ENCODE assay signal across 18 cellular contexts in the genomic region with DNA sequence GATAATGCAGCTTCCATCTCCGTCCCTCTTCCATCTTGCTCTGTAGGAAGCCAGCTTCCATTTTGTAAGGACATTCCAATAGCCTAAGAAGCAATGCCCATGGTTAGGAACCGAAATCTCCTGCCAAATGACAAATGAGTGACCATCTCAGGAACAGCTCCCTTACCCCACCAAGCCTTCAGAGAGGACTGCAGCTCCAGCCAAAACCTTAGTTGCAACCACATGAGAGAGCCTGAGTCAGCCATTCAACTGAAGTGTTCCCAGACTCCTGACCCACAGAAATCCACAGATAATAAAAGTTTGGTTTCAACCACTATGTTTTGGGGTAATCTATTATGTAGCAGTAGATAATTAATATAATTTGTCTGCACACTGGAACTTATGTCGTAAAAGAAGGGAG. TPM values are rescaled to one million over a fixed set of nuclear protein-coding genes. Genes with fewer than 3 reads are reported as not detected.
DNase-seq lines count a peak whose midpoint lies in the region; ATAC-seq, FAIRE-seq and TF ChIP-seq lines count a peak whose summit lies in the region.
"Had no signal": no experiment of that assay in that cellular context is flagged by ENCODE, and none has a peak within 500 bp of the region (broad histone marks: within the 10 kb centered on the region; RNA-seq: fewer than 3 reads in every experiment).

No MANE protein-coding gene starts in this region.

- ATAC-seq in HepG2: no peak
- no peak for ATAC-seq in HG02981 (IDR thresholded peaks at IDR 0.05; ENCODE audit: unreplicated experiment)
- ATAC-seq: GM12878, GM23338 had no signal

- no peaks in the 10 kb centered on the region for H3K79me2 ChIP-seq in HepG2 (ENCODE audit: insufficient read depth, low read length)

- peak overlapping the region; percentile 83 for H3K27ac Mint-ChIP-seq in neural crest cell (ENCODE audit: unreplicated experiment)
- H3K27ac Mint-ChIP-seq: CD4-positive, alpha-beta memory T cell; GM23338; H9 had no signal

- no peak for TF ChIP-seq RAD21 in HepG2 (CRISPR knock-in tag; IDR thresholded peaks at IDR 0.05)

- H3K4me1 ChIP-seq in HepG2 (ENCODE audit: insufficient read depth, low read length) (no peaks in the 10 kb centered on the region), SJCRH30 (peaks cover 18% of the 10 kb centered on the region)
- H3K4me1 ChIP-seq: BE2C had no signal

- no TSS peak for BruUV-seq in HepG2 (replicated peaks; lab: Mats Ljungman, UMichigan)

- H3K27me3 Mint-ChIP-seq in neural crest cell (ENCODE audit: low read depth): no peaks in the 10 kb centered on the region

- no peak overlapping the region for H3K4me3 ChIP-seq in fibroblast of mammary gland (ENCODE audit: control insufficient read depth, low read depth, low read length)
- H3K4me3 ChIP-seq in HepG2 (replicated peaks in 1 of 3; ENCODE audit: insufficient read depth in 1 of 3, low read depth in 2 of 3, low read length in 3 of 3): no peak overlapping the region
- no peak overlapping the region for H3K4me3 ChIP-seq in SJCRH30
- H3K4me3 ChIP-seq: GM12878, GM23338 had no signal

- peak; percentile 4 for DNase-seq in AG08395 (ENCODE audit: low spot score)
- peak; percentile 12 for DNase-seq in RPMI7951 (ENCODE audit: low read depth)
- peak; percentile 55 for DNase-seq in fibroblast of mammary gland (ENCODE audit: low read depth)
- no peak for DNase-seq in neural crest cell (ENCODE audit: low read depth, low spot score)
- DNase-seq in HepG2 (ENCODE audit: low spot score): no peak
- no peak for DNase-seq in NCI-H226
- DNase-seq in SJCRH30: no peak
- DNase-seq: ACHN; BE2C; CD4-positive, alpha-beta memory T cell; DMS79; H9 had no signal

- H3K9me3 ChIP-seq in HepG2 (ENCODE audit: low read length) (no peaks in the 10 kb centered on the region), SJCRH30 (replicated peaks) (no peaks in the 10 kb centered on the region; the same call in 1 of the 2 replicates)
- H3K9me3 ChIP-seq: BE2C had no signal

- POLR2A ChIA-PET in HepG2 (lab: Yijun Ruan, JAX): no interaction called here

- H3K36me3 Mint-ChIP-seq in neural crest cell (ENCODE audit: low read depth): no peaks in the 10 kb centered on the region
- H3K36me3 Mint-ChIP-seq: CD4-positive, alpha-beta memory T cell had no signal

- H3K27me3 ChIP-seq in HepG2 (ENCODE audit: control insufficient read depth in 1 of 2, insufficient read depth in 2 of 2, low read length in 2 of 2): peaks cover 1 to 22% of the 10 kb centered on the region in 2 experiments; a peak in 3 of 5 replicates
- H3K27me3 ChIP-seq in SJCRH30: no peaks in the 10 kb centered on the region
- H3K27me3 ChIP-seq: BE2C had no signal

- H2AFZ ChIP-seq in HepG2 (ENCODE audit: low read length): no peak overlapping the region

- in situ Hi-C loops in HepG2 (cut with HindIII; ENCODE audit: extremely low pct_ligation_motif_present, low pct_unique_long_range_greater_than_20kb): no loop called here

- WGBS in HepG2 (ENCODE audit: low lambda C conversion rate): 2% methylated on average over 3 of the region's 3 CpGs

- H3K4me3 Mint-ChIP-seq in neural crest cell: no peak overlapping the region
- H3K4me3 Mint-ChIP-seq: CD4-positive, alpha-beta memory T cell; GM23338; H9 had no signal

- no peak for FAIRE-seq in HepG2 (lab: Jason Lieb, UNC)
- FAIRE-seq: GM12878, GM18507, HTR-8/SVneo had no signal

- intact Hi-C loops in HepG2 (cut with micrococcal nuclease; ENCODE audit: unreplicated experiment): no loop called here

- H3K9ac ChIP-seq in HepG2 (ENCODE audit: insufficient read depth, low read depth, low read length): no peak overlapping the region

- CTCF ChIA-PET in HepG2 (lab: Yijun Ruan, JAX; ENCODE audit: low intra/inter-chr PET ratio, low total read pairs): no interaction called here

- H3K4me2 ChIP-seq in HepG2 (ENCODE audit: low read depth, low read length): no peak overlapping the region
- H3K4me2 ChIP-seq: GM23338 had no signal

- H3K27ac ChIP-seq in HepG2 (ENCODE audit: extremely low read length, insufficient read depth, low read length): no peak overlapping the region
- no peak overlapping the region for H3K27ac ChIP-seq in SJCRH30
- H3K27ac ChIP-seq: C4-2B had no signal

- H3K9me3 Mint-ChIP-seq in neural crest cell: peaks cover 5% of the 10 kb centered on the region
- H3K9me3 Mint-ChIP-seq: GM23338 had no signal

- TF ChIP-seq CTCF in fibroblast of mammary gland (conservative IDR thresholded peaks at IDR 0.05; ENCODE audit: control insufficient read depth, insufficient read depth, low read depth, low read length) (no peak), neural crest cell (conservative IDR thresholded peaks at IDR 0.05) (no peak), HepG2 (CRISPR knock-in tag; IDR thresholded peaks at IDR 0.05) (no peak)

- H3K36me3 ChIP-seq in HepG2 (replicated peaks in 1 of 2; ENCODE audit: control insufficient read depth in 1 of 2, insufficient read depth in 2 of 2, low read length in 2 of 2) (no peaks in the 10 kb centered on the region), SJCRH30 (no peaks in the 10 kb centered on the region)
- H3K36me3 ChIP-seq: BE2C had no signal

- TF ChIP-seq POLR2A in HepG2 (IDR thresholded peaks at IDR 0.05; ENCODE audit: insufficient read depth in 1 of 2, low read depth in 2 of 2, low read length in 2 of 2): no peak

- no peaks in the 10 kb centered on the region for H4K20me1 ChIP-seq in HepG2 (ENCODE audit: insufficient read depth, low read length)

- TF ChIP-seq EP300 in HepG2 (IDR thresholded peaks at IDR 0.05; ENCODE audit: low read depth in 2 of 2, low read length in 2 of 2) (no peak), HepG2 (CRISPR knock-in tag; IDR thresholded peaks at IDR 0.05; ENCODE audit: borderline replicate concordance) (no peak)

- peaks cover 6% of the 10 kb centered on the region for H3K4me1 Mint-ChIP-seq in neural crest cell
- H3K4me1 Mint-ChIP-seq: CD4-positive, alpha-beta memory T cell had no signal

TF ChIP-seq in HepG2, 621 proteins besides CTCF, POLR2A, EP300 and RAD21 (continues in another document):
- TF ChIP-seq, protein P1, sequence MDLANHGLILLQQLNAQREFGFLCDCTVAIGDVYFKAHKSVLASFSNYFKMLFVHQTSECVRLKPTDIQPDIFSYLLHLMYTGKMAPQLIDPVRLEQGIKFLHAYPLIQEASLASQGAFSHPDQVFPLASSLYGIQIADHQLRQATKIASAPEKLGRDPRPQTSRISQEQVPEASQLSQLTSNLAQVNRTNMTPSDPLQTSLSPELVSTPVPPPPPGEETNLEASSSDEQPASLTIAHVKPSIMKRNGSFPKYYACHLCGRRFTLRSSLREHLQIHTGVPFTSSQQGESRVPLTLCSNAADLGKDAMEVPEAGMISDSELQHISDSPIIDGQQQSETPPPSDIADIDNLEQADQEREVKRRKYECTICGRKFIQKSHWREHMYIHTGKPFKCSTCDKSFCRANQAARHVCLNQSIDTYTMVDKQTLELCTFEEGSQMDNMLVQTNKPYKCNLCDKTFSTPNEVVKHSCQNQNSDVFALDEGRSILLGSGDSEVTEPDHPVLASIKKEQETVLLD (CRISPR knock-in tag; IDR thresholded peaks at IDR 0.05; ENCODE audit: low read depth): no peak
- TF ChIP-seq, protein P2, sequence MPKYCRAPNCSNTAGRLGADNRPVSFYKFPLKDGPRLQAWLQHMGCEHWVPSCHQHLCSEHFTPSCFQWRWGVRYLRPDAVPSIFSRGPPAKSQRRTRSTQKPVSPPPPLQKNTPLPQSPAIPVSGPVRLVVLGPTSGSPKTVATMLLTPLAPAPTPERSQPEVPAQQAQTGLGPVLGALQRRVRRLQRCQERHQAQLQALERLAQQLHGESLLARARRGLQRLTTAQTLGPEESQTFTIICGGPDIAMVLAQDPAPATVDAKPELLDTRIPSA (CRISPR knock-in tag; IDR thresholded peaks at IDR 0.05; ENCODE audit: borderline replicate concordance): no peak
- TF ChIP-seq, protein P3, sequence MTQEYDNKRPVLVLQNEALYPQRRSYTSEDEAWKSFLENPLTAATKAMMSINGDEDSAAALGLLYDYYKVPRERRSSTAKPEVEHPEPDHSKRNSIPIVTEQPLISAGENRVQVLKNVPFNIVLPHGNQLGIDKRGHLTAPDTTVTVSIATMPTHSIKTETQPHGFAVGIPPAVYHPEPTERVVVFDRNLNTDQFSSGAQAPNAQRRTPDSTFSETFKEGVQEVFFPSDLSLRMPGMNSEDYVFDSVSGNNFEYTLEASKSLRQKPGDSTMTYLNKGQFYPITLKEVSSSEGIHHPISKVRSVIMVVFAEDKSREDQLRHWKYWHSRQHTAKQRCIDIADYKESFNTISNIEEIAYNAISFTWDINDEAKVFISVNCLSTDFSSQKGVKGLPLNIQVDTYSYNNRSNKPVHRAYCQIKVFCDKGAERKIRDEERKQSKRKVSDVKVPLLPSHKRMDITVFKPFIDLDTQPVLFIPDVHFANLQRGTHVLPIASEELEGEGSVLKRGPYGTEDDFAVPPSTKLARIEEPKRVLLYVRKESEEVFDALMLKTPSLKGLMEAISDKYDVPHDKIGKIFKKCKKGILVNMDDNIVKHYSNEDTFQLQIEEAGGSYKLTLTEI (CRISPR knock-in tag; conservative IDR thresholded peaks at IDR 0.05): no peak

RNA-seq across cellular contexts. Expression of a gene that starts 51.7 kb away (rescaled TPM):
- total RNA-seq in RPMI7951 (2014; rRNA removed; shearing (Covaris generic)): 3.8 TPM in 2 replicates
- total RNA-seq in neural crest cell: 30.1 and 33.8 TPM in 2 replicates
- total RNA-seq in HepG2 (2016; rRNA removed; fragmentation: Illumina TruSeq; extraction: Trizol): 0.34 and 0.60 TPM in 2 replicates
- total RNA-seq in HepG2 (2016; cell fraction: cytosol; rRNA removed; fragmentation: Illumina TruSeq; extraction: Trizol; ENCODE audit: low read depth): 2.7 and 2.8 TPM in 2 replicates
- 0.30 TPM in 2 replicates for total RNA-seq in HepG2 (2016; cell fraction: insoluble cytoplasmic fraction; rRNA removed; fragmentation: Illumina TruSeq; extraction: Trizol)
- total RNA-seq in HepG2 (2016; cell fraction: membrane; rRNA removed; fragmentation: Illumina TruSeq; extraction: Trizol): 0.31 and 0.65 TPM in 2 replicates
- 0.75 and 1.1 TPM in 2 replicates for total RNA-seq in HepG2 (2016; cell fraction: nucleus; rRNA removed; fragmentation: Illumina TruSeq; extraction: Trizol)
- polyA plus RNA-seq in HepG2 (2011; rRNA removed): 0.50 and 0.67 TPM in 2 replicates
- polyA plus RNA-seq in HepG2 (2011; cell fraction: cytosol; rRNA removed): 0.38 and 0.70 TPM in 2 replicates
- 0.16 and 0.21 TPM in 2 replicates for polyA plus RNA-seq in HepG2 (2011; cell fraction: nucleus; rRNA removed)
- polyA plus RNA-seq in HepG2 (2012): 0.20 and 0.51 TPM in 2 replicates
- polyA plus RNA-seq in HepG2 (2016; cell fraction: cytosol; fragmentation: Illumina TruSeq; extraction: Trizol; ENCODE audit: low read depth): 0.12 and 0.14 TPM in 2 replicates
- polyA plus RNA-seq in HepG2 (2016; cell fraction: insoluble cytoplasmic fraction; fragmentation: Illumina TruSeq; extraction: Trizol; ENCODE audit: low read depth): 0.37 and 0.61 TPM in 2 replicates
- 0.37 and 0.43 TPM in 2 replicates for polyA plus RNA-seq in HepG2 (2016; cell fraction: membrane; fragmentation: Illumina TruSeq; extraction: Trizol; ENCODE audit: low read depth)
- polyA plus RNA-seq in HepG2 (2016; cell fraction: nucleus; fragmentation: Illumina TruSeq; extraction: Trizol; ENCODE audit: insufficient read depth, low read depth): 0.85 and 0.99 TPM in 2 replicates
- polyA minus RNA-seq in HepG2 (2011; rRNA and poly(A)+ RNA removed; ENCODE audit: low replicate concordance): 1.6 and 15.8 TPM in 2 replicates
- polyA minus RNA-seq in HepG2 (2011; cell fraction: cytosol; rRNA and poly(A)+ RNA removed): 0.40 TPM in 1 of 2 replicates, not detected in the other
- polyA minus RNA-seq in HepG2 (2011; cell fraction: nucleus; rRNA and poly(A)+ RNA removed): 0.13 and 0.62 TPM in 2 replicates
- 36.5 and 38.8 TPM in 2 replicates for total RNA-seq in SJCRH30 (2014; rRNA removed; shearing (Covaris generic))
- total RNA-seq: CD4-positive, alpha-beta memory T cell had no signal
- polyA plus RNA-seq: CD4-positive, alpha-beta memory T cell had no signal

Comparison
In these comparisons a context has a peak if more than half of its experiments do, and no peak if none do; other contexts are left out.
1. DNase-seq: peak in AG08395 (single experiment), RPMI7951 (single experiment) and fibroblast of mammary gland (single experiment); none in neural crest cell (single experiment), HepG2 (single experiment), NCI-H226 (single experiment) and SJCRH30 (0 of 2).